Comparison of ENCODE assay signal across 8 cellular contexts in the genomic region with DNA sequence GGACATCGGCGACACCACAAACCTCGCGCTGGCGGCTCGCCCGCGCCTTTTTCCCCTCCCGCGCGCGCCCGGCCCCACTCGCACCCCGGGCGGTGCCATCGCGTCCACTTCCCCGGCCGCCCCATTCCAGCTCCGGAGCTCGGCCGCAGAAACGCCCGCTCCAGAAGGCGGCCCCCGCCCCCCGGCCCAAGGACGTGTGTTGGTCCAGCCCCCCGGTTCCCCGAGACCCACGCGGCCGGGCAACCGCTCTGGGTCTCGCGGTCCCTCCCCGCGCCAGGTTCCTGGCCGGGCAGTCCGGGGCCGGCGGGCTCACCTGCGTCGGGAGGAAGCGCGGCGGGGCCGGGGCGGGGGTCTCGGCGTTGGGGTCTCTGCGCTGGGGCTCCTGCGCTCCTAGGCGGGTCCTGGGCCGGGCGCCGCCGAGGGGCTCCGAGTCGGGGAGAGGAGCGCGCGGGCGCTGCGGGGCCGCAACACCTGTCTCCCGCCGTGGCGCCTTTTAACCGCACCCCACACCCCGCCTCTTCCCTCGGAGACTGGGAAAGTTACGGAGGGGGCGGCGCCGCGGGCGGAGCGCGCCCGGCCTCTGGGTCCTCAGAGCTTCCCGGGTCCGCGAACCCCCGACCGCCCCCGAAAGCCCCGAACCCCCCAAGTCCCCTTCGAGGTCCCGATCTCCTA. TPM values are rescaled to one million over a fixed set of nuclear protein-coding genes. Genes with fewer than 3 reads are reported as not detected.
DNase-seq lines count a peak whose midpoint lies in the region; ATAC-seq and TF ChIP-seq lines count a peak whose summit lies in the region.

GJB2 (minus strand) TSS at position 469 of the 672 bp plus-strand sequence. CDS start 3,357 bp downstream, outside the sequence.

- DNase-seq in activated naive CD4-positive, alpha-beta T cell treated with anti-CD3 and anti-CD28 coated beads for 36 hours: peak; percentile 25
- no peak for DNase-seq in activated naive CD4-positive, alpha-beta T cell treated with Interleukin-2 at 50 U/mL for 16 hours
- DNase-seq in body of pancreas: peak in 1 of 4 donors; percentile 33
- DNase-seq in lower leg skin (ENCODE audit: low spot score in 2 of 2): peak in 1 of 2 donors; percentile 84
- DNase-seq in transverse colon: peak; percentile 74
- no peak for DNase-seq in NCI-H1930 (lab: John Stamatoyannopoulos, UW)
- DNase-seq in NOMO-1 treated with DMSO at 0.1 percent for 48 hours (lab: John Stamatoyannopoulos, UW; ENCODE audit: unreplicated experiment): no peak

- peak; percentile 28 for ATAC-seq in body of pancreas
- no peak for ATAC-seq in HG03521 (IDR thresholded peaks at IDR 0.05; ENCODE audit: unreplicated experiment)

- TF ChIP-seq POLR2A in body of pancreas (IDR thresholded peaks at IDR 0.05) (no peak), lower leg skin (IDR thresholded peaks at IDR 0.05) (no peak), transverse colon (IDR thresholded peaks at IDR 0.05) (no peak)

- H3K36me3 ChIP-seq in body of pancreas (replicated peaks in 1 of 2; ENCODE audit: insufficient read depth in 1 of 2, low read depth in 2 of 2): no peaks in the 10 kb centered on the region
- H3K36me3 ChIP-seq in transverse colon: no peaks in the 10 kb centered on the region

- H3K4me1 ChIP-seq in body of pancreas (peaks cover 35% of the 10 kb centered on the region), transverse colon (peaks cover 10 to 39% (median 28%) of the 10 kb centered on the region in 4 donors)

- no peak within 1 kb of the TSS for H3K27ac ChIP-seq in body of pancreas
- H3K27ac ChIP-seq in transverse colon: peak within 1 kb of the TSS; percentile 82 to 88 (median 84)

- WGBS in body of pancreas, 2 donors: 2% methylated on average over 86 of the region's 91 CpGs; no CpG with 5 or more reads in 1 of the 2 donors
- WGBS in lower leg skin, 2 donors: 0 to 2% methylated on average over 12 to 18 of the region's 91 CpGs
- WGBS in transverse colon (ENCODE audit: low coverage in 1 of 2), 2 donors: 0% methylated on average over 35 of the region's 91 CpGs; no CpG with 5 or more reads in 1 of the 2 donors

- no peak within 1 kb of the TSS for H3K27ac Mint-ChIP-seq in activated naive CD4-positive, alpha-beta T cell treated with anti-CD3 and anti-CD28 coated beads for 36 hours

- peak within 1 kb of the TSS; percentile 65 for H3K4me3 Mint-ChIP-seq in activated naive CD4-positive, alpha-beta T cell treated with anti-CD3 and anti-CD28 coated beads for 36 hours

- H3K9me3 ChIP-seq in body of pancreas (no peaks in the 10 kb centered on the region), transverse colon (no peaks in the 10 kb centered on the region)

- TF ChIP-seq EP300 in transverse colon (IDR thresholded peaks at IDR 0.05; ENCODE audit: low read depth): no peak

- H3K9me3 Mint-ChIP-seq in activated naive CD4-positive, alpha-beta T cell treated with anti-CD3 and anti-CD28 coated beads for 36 hours: no peaks in the 10 kb centered on the region

- TF ChIP-seq CTCF in body of pancreas (IDR thresholded peaks at IDR 0.05) (no peak), lower leg skin (IDR thresholded peaks at IDR 0.05) (no peak), transverse colon (IDR thresholded peaks at IDR 0.05) (no peak)

- peaks cover 13% of the 10 kb centered on the region for H3K4me1 Mint-ChIP-seq in activated naive CD4-positive, alpha-beta T cell treated with anti-CD3 and anti-CD28 coated beads for 36 hours (ENCODE audit: low read depth)

- H3K27me3 Mint-ChIP-seq in activated naive CD4-positive, alpha-beta T cell treated with anti-CD3 and anti-CD28 coated beads for 36 hours (ENCODE audit: low read depth): peaks cover 45% of the 10 kb centered on the region

- H3K27me3 ChIP-seq in body of pancreas: peaks cover 0 to 20% of the 10 kb centered on the region in 2 donors
- peaks cover 54% of the 10 kb centered on the region for H3K27me3 ChIP-seq in transverse colon

- intact Hi-C loops in activated naive CD4-positive, alpha-beta T cell treated with anti-CD3 and anti-CD28 coated beads for 36 hours (cut with micrococcal nuclease): loop anchor here (1.0 to 2.0 kb wide), 2 partner anchors 17 to 710 kb away; partner anchors contain the start of gene XPO4
- intact Hi-C loops in body of pancreas (cut with DNase I): no loop called here
- intact Hi-C loops in lower leg skin (cut with DNase I; ENCODE audit: low total_unique reads): loop anchor here (5.0 kb wide), 1 partner anchor 300 kb away; no protein-coding TSS in a partner anchor
- intact Hi-C loops in transverse colon (cut with DNase I; ENCODE audit: low total_unique reads): no loop called here

- no peaks in the 10 kb centered on the region for H3K36me3 Mint-ChIP-seq in activated naive CD4-positive, alpha-beta T cell treated with anti-CD3 and anti-CD28 coated beads for 36 hours (ENCODE audit: low read depth)

- CTCF ChIA-PET in activated naive CD4-positive, alpha-beta T cell treated with anti-CD3 and anti-CD28 coated beads for 36 hours (lab: Charles Lee): interaction anchor here (1.5 to 2.9 kb wide), 2 partner anchors 10 to 302 kb away, joined by 4 to 14 read pairs; no protein-coding TSS in a partner anchor

- H3K4me3 ChIP-seq in body of pancreas (peak within 1 kb of the TSS; percentile 33 to 64), lower leg skin (ENCODE audit: low read depth, poor library complexity, severe bottlenecking) (peak within 1 kb of the TSS; percentile 40), transverse colon (peak within 1 kb of the TSS; percentile 24 to 78 (median 65))

- in situ Hi-C loops in transverse colon (cut with MboI; ENCODE audit: low pct_ligation_motif_present in 1 of 4, low pct_unique_long_range_greater_than_20kb in 1 of 4, low sequenced_read_pairs in 3 of 4): loop anchor here in 3 of 4 donors (10.0 to 25.0 kb wide), 5 partner anchors 292 to 745 kb away; partner anchors contain the start of gene XPO4 (in 1 of the 3)

RNA-seq across cellular contexts. Expression of gene GJB2, which starts in this region (rescaled TPM):
- under 1 TPM; 0.72 to 0.89 TPM for total RNA-seq in activated naive CD4-positive, alpha-beta T cell treated with anti-CD3 and anti-CD28 coated beads for 36 hours
- total RNA-seq in body of pancreas (1 to 10 TPM in 1 of 2 donors, under 1 TPM in 1; 0.78 to 2.3 TPM), lower leg skin (100 to 1,000 TPM in 1 of 4 donors, 10 to 100 TPM in 3; 46.7 to 160 (median 63.0) TPM), transverse colon (10 to 100 TPM in 3 of 4 donors, 1 to 10 TPM in 1; 5.0 to 38.4 (median 25.9) TPM)

Comparison
In these comparisons a context has a peak if more than half of its experiments do, and no peak if none do; other contexts are left out.
1. Peak in DNase-seq in activated naive CD4-positive, alpha-beta T cell treated with anti-CD3 and anti-CD28 coated beads for 36 hours; RNA of the gene not detected or under 1 TPM.
2. H3K27ac ChIP-seq: peak in transverse colon (4 of 4); none in body of pancreas (0 of 4).
3. intact Hi-C loops: an anchor here in activated naive CD4-positive, alpha-beta T cell treated with anti-CD3 and anti-CD28 coated beads for 36 hours (1.0 to 2.0 kb wide) and lower leg skin (5.0 kb wide); none called in body of pancreas and transverse colon.
4. Peak in every context shown above with its lines, with median percentiles within 50 percentile points of each other: H3K4me3 ChIP-seq.